ENCODE assay signal across 8 cellular contexts in the genomic region with DNA sequence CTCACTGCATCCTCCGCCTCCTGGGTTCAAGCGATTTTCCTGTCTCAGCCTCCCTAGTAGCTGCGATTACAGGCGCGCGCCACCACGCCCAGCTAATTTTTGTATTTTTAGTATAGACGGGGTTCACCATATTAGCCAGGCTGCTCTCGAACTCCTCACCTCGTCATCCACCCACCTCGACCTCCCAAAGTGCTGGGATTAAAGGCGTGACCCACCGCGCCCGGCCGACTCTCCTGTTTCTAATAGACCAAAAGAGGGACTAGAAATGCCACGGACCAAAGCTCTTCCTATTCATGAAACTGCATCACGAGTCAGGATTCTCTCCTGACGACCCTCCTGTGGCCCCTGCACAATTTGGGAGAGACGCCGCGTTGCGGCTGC. TPM values are rescaled to one million over a fixed set of nuclear protein-coding genes. Genes with fewer than 3 reads are reported as not detected.
A peak's percentile ranks its signal among the peaks of the same experiment; 100 is the strongest.
DNase-seq lines count a peak whose midpoint lies in the region; ATAC-seq and TF ChIP-seq lines count a peak whose summit lies in the region.

No MANE protein-coding gene starts in this region.

- no peak for TF ChIP-seq EP300 in stomach (IDR thresholded peaks at IDR 0.05)

- peak overlapping the region; percentile 93 for H3K4me3 ChIP-seq in iPS-15b (ENCODE audit: low read depth, low read length)
- H3K4me3 ChIP-seq in stomach: peak overlapping the region; percentile 60 to 79 (median 75)

- H3K9ac ChIP-seq in iPS-15b (ENCODE audit: low read depth, low read length): peak overlapping the region; percentile 99

- H3K9me3 ChIP-seq in iPS-15b (ENCODE audit: control insufficient read depth, insufficient read depth, low read length): no peaks in the 10 kb centered on the region
- H3K9me3 ChIP-seq in stomach: peaks cover 0 to 31% (median 0%) of the 10 kb centered on the region in 4 donors

- H3K27me3 Mint-ChIP-seq in activated CD8-positive, alpha-beta T cell treated with anti-CD3 and anti-CD28 coated beads for 36 hours: no peaks in the 10 kb centered on the region

- peaks cover 6% of the 10 kb centered on the region for H3K9me3 Mint-ChIP-seq in activated CD8-positive, alpha-beta T cell treated with anti-CD3 and anti-CD28 coated beads for 36 hours

- no peaks in the 10 kb centered on the region for H3K27me3 ChIP-seq in iPS-15b (ENCODE audit: control insufficient read depth, insufficient read depth, low read length)
- H3K27me3 ChIP-seq in stomach: no peaks in the 10 kb centered on the region

- TF ChIP-seq POLR2A in stomach (IDR thresholded peaks at IDR 0.05): no peak

- 7 to 12% (median 10%) methylated on average over 19 to 23 of the region's 23 CpGs for WGBS in stomach, 5 donors

- no peak for ATAC-seq in activated CD8-positive, alpha-beta T cell treated with anti-CD3 and anti-CD28 coated beads for 36 hours
- ATAC-seq in GM21360 (IDR thresholded peaks at IDR 0.05; ENCODE audit: unreplicated experiment): no peak

- H3K4me1 ChIP-seq in iPS-15b (ENCODE audit: control insufficient read depth, insufficient read depth, low read length): no peaks in the 10 kb centered on the region
- peaks cover 4 to 18% (median 12%) of the 10 kb centered on the region in 4 donors for H3K4me1 ChIP-seq in stomach

- POLR2A ChIA-PET in activated CD8-positive, alpha-beta T cell treated with anti-CD3 and anti-CD28 coated beads for 36 hours (lab: Charles Lee): interaction anchor here (0.6 to 3.2 kb wide), 13 partner anchors 11 to 1235 kb away, joined by 3 to 23 read pairs (median 3); partner anchors contain the start of genes ZNF100 and ZNF429

- H3K27ac Mint-ChIP-seq in activated CD8-positive, alpha-beta T cell treated with anti-CD3 and anti-CD28 coated beads for 36 hours: peak overlapping the region; percentile 100

- intact Hi-C loops in activated CD8-positive, alpha-beta T cell treated with anti-CD3 and anti-CD28 coated beads for 36 hours (cut with micrococcal nuclease): no loop called here
- intact Hi-C loops in stomach (cut with DNase I; ENCODE audit: low total_unique reads): no loop called here

- CTCF ChIA-PET in activated CD8-positive, alpha-beta T cell treated with anti-CD3 and anti-CD28 coated beads for 36 hours (lab: Charles Lee): interaction anchor here (1.0 to 3.2 kb wide), 3 partner anchors 9 to 68 kb away, joined by 3 to 13 read pairs (median 7); partner anchors contain the start of gene ZNF100

- H3K36me3 Mint-ChIP-seq in activated CD8-positive, alpha-beta T cell treated with anti-CD3 and anti-CD28 coated beads for 36 hours (ENCODE audit: low read depth): peaks cover 68% of the 10 kb centered on the region

- H3K27ac ChIP-seq in stomach: peak overlapping the region; percentile 85 to 93 (median 89)

- DNase-seq in NCI-H2171 treated with DMSO at 0.1 percent for 48 hours (lab: John Stamatoyannopoulos, UW) (peak; percentile 83), NCI-H2171 (lab: John Stamatoyannopoulos, UW) (no peak), stomach (no peak), NCI-H2196 (lab: John Stamatoyannopoulos, UW; ENCODE audit: unreplicated experiment) (no peak), NOMO-1 treated with DMSO at 0.1 percent for 48 hours (lab: John Stamatoyannopoulos, UW; ENCODE audit: unreplicated experiment) (no peak)
- DNase-seq in activated CD8-positive, alpha-beta T cell treated with anti-CD3 and anti-CD28 coated beads for 36 hours: peak; percentile 45

- peak overlapping the region; percentile 99 for H3K4me3 Mint-ChIP-seq in activated CD8-positive, alpha-beta T cell treated with anti-CD3 and anti-CD28 coated beads for 36 hours

- no peak for TF ChIP-seq CTCF in activated CD8-positive, alpha-beta T cell treated with anti-CD3 and anti-CD28 coated beads for 36 hours (IDR thresholded peaks at IDR 0.05)
- no peak for TF ChIP-seq CTCF in stomach (IDR thresholded peaks at IDR 0.05)

- peaks cover 8% of the 10 kb centered on the region for H3K36me3 ChIP-seq in iPS-15b (ENCODE audit: control insufficient read depth, insufficient read depth, low read length)
- H3K36me3 ChIP-seq in stomach: peaks cover 0 to 17% (median 11%) of the 10 kb centered on the region in 4 donors

- H3K4me1 Mint-ChIP-seq in activated CD8-positive, alpha-beta T cell treated with anti-CD3 and anti-CD28 coated beads for 36 hours (ENCODE audit: low read depth): peaks cover 40% of the 10 kb centered on the region

RNA-seq across cellular contexts. Expression of gene ZNF43, which starts 0.6 kb away (rescaled TPM):
- 10 to 100 TPM; 27.4 to 28.6 TPM for total RNA-seq in activated CD8-positive, alpha-beta T cell treated with anti-CD3 and anti-CD28 coated beads for 36 hours
- total RNA-seq in stomach: 10 to 100 TPM in 3 of 5 donors, 1 to 10 TPM in 2; 4.0 to 31.9 (median 15.1) TPM
- polyA plus RNA-seq in stomach: 1 to 10 TPM; 2.2 to 4.6 (median 3.8) TPM

Comparison
In these comparisons a context has a peak if more than half of its experiments do, and no peak if none do; other contexts are left out.
1. DNase-seq: peak in NCI-H2171 treated with DMSO at 0.1 percent for 48 hours (single experiment) and activated CD8-positive, alpha-beta T cell treated with anti-CD3 and anti-CD28 coated beads for 36 hours (single experiment); none in NCI-H2171 (single experiment), stomach (single experiment), NCI-H2196 (single experiment) and NOMO-1 treated with DMSO at 0.1 percent for 48 hours (single experiment).